In the genomic region with DNA sequence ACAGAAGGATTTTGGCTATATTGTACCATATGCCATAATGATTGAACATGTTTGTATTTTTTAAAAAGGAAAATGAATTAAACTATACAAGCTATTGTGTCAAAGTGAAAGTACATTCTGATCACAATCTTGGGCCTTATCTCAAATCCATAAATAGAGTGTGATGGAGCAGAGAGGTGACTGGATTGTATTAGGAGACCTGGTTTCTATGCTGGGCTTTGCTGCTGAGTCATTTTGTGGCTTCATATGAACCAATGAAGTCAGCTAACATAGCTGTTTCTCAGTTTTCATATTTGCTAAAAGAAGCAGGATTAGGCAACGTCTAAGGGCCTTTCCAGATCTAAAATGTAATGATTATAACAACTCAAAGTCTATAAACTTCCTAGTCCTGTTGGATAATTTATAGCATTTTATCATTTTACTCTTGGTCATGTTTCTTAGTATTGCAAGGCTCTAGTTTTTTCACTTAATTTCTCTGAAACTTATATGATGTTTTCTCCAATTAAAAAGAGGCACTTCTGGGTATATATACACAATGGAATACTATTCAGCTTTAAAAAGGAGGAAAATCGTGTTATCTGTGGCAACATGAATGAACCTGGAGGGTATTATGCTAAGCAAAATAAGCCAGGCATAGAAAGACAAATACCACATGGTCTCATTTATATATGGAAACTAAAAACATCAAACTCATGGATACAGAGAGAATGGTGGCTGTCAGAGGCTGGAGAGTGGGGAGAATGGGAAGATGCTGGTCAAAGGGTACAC, we compare ENCODE assay signal across 8 cellular contexts.
DNase-seq lines count a peak whose midpoint lies in the region; ATAC-seq, FAIRE-seq and TF ChIP-seq lines count a peak whose summit lies in the region.

No MANE protein-coding gene starts in this region.

- peaks cover 6% of the 10 kb centered on the region for H3K27me3 Mint-ChIP-seq in activated naive CD4-positive, alpha-beta T cell treated with anti-CD3 and anti-CD28 coated beads for 36 hours (ENCODE audit: low read depth)
- H3K27me3 Mint-ChIP-seq in activated naive CD4-positive, alpha-beta T cell treated with anti-CD3 and anti-CD28 coated beads, Interleukin-2, amount 10 ng/mL, durations not matched to agents 7 days and 5 days: no peaks in the 10 kb centered on the region
- peaks cover 18% of the 10 kb centered on the region for H3K27me3 Mint-ChIP-seq in activated T-helper 2 cell treated with anti-CD3 and anti-CD28 coated beads, Interferon-gamma antibody, Interleukin-2, Interleukin-4, amounts not matched to agents 10 μg/mL and 5 μg/mL and 100 μg/mL, durations not matched to agents 14 hours and 24 hours and 36 hours (ENCODE audit: low read depth)

- peak; percentile 30 for FAIRE-seq in small intestine (lab: Jason Lieb, UNC)

- H3K36me3 ChIP-seq in small intestine (ENCODE audit: control insufficient read depth in 2 of 2, insufficient read depth in 2 of 2, low read length in 2 of 2): no peaks in the 10 kb centered on the region

- peak; percentile 84 for ATAC-seq in HG03439 (IDR thresholded peaks at IDR 0.05; ENCODE audit: unreplicated experiment)

- peaks cover 4% of the 10 kb centered on the region for H3K4me1 Mint-ChIP-seq in activated naive CD4-positive, alpha-beta T cell treated with anti-CD3 and anti-CD28 coated beads for 36 hours (ENCODE audit: low read depth)
- no peaks in the 10 kb centered on the region for H3K4me1 Mint-ChIP-seq in activated naive CD4-positive, alpha-beta T cell treated with anti-CD3 and anti-CD28 coated beads, Interleukin-2, amount 10 ng/mL, durations not matched to agents 7 days and 5 days
- peaks cover 7% of the 10 kb centered on the region for H3K4me1 Mint-ChIP-seq in activated T-helper 2 cell treated with anti-CD3 and anti-CD28 coated beads, Interferon-gamma antibody, Interleukin-2, Interleukin-4, amounts not matched to agents 10 μg/mL and 5 μg/mL and 100 μg/mL, durations not matched to agents 14 hours and 24 hours and 36 hours (ENCODE audit: low read depth)

- no peaks in the 10 kb centered on the region for H3K27me3 ChIP-seq in small intestine (ENCODE audit: control insufficient read depth in 2 of 2, insufficient read depth in 2 of 2, low read length in 2 of 2)

- no peak for TF ChIP-seq CTCF in choroid plexus epithelial cell (conservative IDR thresholded peaks at IDR 0.05; ENCODE audit: low read depth, low read length)

- H3K27ac Mint-ChIP-seq in activated naive CD4-positive, alpha-beta T cell treated with anti-CD3 and anti-CD28 coated beads for 36 hours: no peak overlapping the region
- no peak overlapping the region for H3K27ac Mint-ChIP-seq in activated naive CD4-positive, alpha-beta T cell treated with anti-CD3 and anti-CD28 coated beads, Interleukin-2, amount 10 ng/mL, durations not matched to agents 7 days and 5 days
- H3K27ac Mint-ChIP-seq in activated T-helper 2 cell treated with anti-CD3 and anti-CD28 coated beads, Interferon-gamma antibody, Interleukin-2, Interleukin-4, amounts not matched to agents 10 μg/mL and 5 μg/mL and 100 μg/mL, durations not matched to agents 14 hours and 24 hours and 36 hours: no peak overlapping the region

- no peaks in the 10 kb centered on the region for H3K36me3 Mint-ChIP-seq in activated naive CD4-positive, alpha-beta T cell treated with anti-CD3 and anti-CD28 coated beads for 36 hours (ENCODE audit: low read depth)
- no peaks in the 10 kb centered on the region for H3K36me3 Mint-ChIP-seq in activated naive CD4-positive, alpha-beta T cell treated with anti-CD3 and anti-CD28 coated beads, Interleukin-2, amount 10 ng/mL, durations not matched to agents 7 days and 5 days
- no peaks in the 10 kb centered on the region for H3K36me3 Mint-ChIP-seq in activated T-helper 2 cell treated with anti-CD3 and anti-CD28 coated beads, Interferon-gamma antibody, Interleukin-2, Interleukin-4, amounts not matched to agents 10 μg/mL and 5 μg/mL and 100 μg/mL, durations not matched to agents 14 hours and 24 hours and 36 hours (ENCODE audit: low read depth)

- H3K4me3 Mint-ChIP-seq in activated naive CD4-positive, alpha-beta T cell treated with anti-CD3 and anti-CD28 coated beads for 36 hours: no peak overlapping the region
- H3K4me3 Mint-ChIP-seq in activated naive CD4-positive, alpha-beta T cell treated with anti-CD3 and anti-CD28 coated beads, Interleukin-2, amount 10 ng/mL, durations not matched to agents 7 days and 5 days: no peak overlapping the region
- no peak overlapping the region for H3K4me3 Mint-ChIP-seq in activated T-helper 2 cell treated with anti-CD3 and anti-CD28 coated beads, Interferon-gamma antibody, Interleukin-2, Interleukin-4, amounts not matched to agents 10 μg/mL and 5 μg/mL and 100 μg/mL, durations not matched to agents 14 hours and 24 hours and 36 hours (ENCODE audit: low read depth)

- H3K9me3 ChIP-seq in small intestine (ENCODE audit: control insufficient read depth, low read depth): no peaks in the 10 kb centered on the region

- DNase-seq in activated naive CD4-positive, alpha-beta T cell treated with anti-CD3 and anti-CD28 coated beads for 36 hours: peak; percentile 5
- no peak for DNase-seq in activated naive CD4-positive, alpha-beta T cell treated with anti-CD3 and anti-CD28 coated beads, Interleukin-2, amount 10 ng/mL, durations not matched to agents 7 days and 5 days
- DNase-seq in choroid plexus epithelial cell (ENCODE audit: low read depth): peak; percentile 94
- peak; percentile 58 for DNase-seq in small intestine
- no peak for DNase-seq in activated T-helper 2 cell treated with anti-CD3 and anti-CD28 coated beads, Interferon-gamma antibody, Interleukin-2, Interleukin-4, amounts not matched to agents 10 μg/mL and 5 μg/mL and 100 μg/mL, durations not matched to agents 14 hours and 24 hours and 36 hours (ENCODE audit: low spot score)
- DNase-seq in activated CD4-positive, CD25-positive, alpha-beta regulatory T cell treated with anti-CD3 and anti-CD28 coated beads, Interleukin-2, amount 50 U/mL, for 72 hours: no peak
- DNase-seq in HK-2 (ENCODE audit: unreplicated experiment): no peak

- H3K9me3 Mint-ChIP-seq in activated naive CD4-positive, alpha-beta T cell treated with anti-CD3 and anti-CD28 coated beads for 36 hours: no peaks in the 10 kb centered on the region
- no peaks in the 10 kb centered on the region for H3K9me3 Mint-ChIP-seq in activated naive CD4-positive, alpha-beta T cell treated with anti-CD3 and anti-CD28 coated beads, Interleukin-2, amount 10 ng/mL, durations not matched to agents 7 days and 5 days
- no peaks in the 10 kb centered on the region for H3K9me3 Mint-ChIP-seq in activated T-helper 2 cell treated with anti-CD3 and anti-CD28 coated beads, Interferon-gamma antibody, Interleukin-2, Interleukin-4, amounts not matched to agents 10 μg/mL and 5 μg/mL and 100 μg/mL, durations not matched to agents 14 hours and 24 hours and 36 hours

- no peaks in the 10 kb centered on the region for H3K4me1 ChIP-seq in small intestine (ENCODE audit: control insufficient read depth in 2 of 2, insufficient read depth in 1 of 2, low read depth in 1 of 2, low read length in 1 of 2)

- H3K27ac ChIP-seq in small intestine (ENCODE audit: low read depth in 1 of 2, low read length in 1 of 2): no peak overlapping the region

- WGBS in small intestine, 3 donors: 43 to 47% (median 44%) methylated on average over 2 of the region's 2 CpGs

- intact Hi-C loops in activated naive CD4-positive, alpha-beta T cell treated with anti-CD3 and anti-CD28 coated beads for 36 hours (cut with micrococcal nuclease): no loop called here
- intact Hi-C loops in activated T-helper 2 cell treated with anti-CD3 and anti-CD28 coated beads, Interferon-gamma antibody, Interleukin-2, Interleukin-4, amounts not matched to agents 10 μg/mL and 5 μg/mL and 100 μg/mL, durations not matched to agents 14 hours and 24 hours and 36 hours (cut with micrococcal nuclease): loop anchor here (1.0 kb wide), 1 partner anchor 229 kb away; no protein-coding TSS in a partner anchor

- H3K4me3 ChIP-seq in choroid plexus epithelial cell (ENCODE audit: low read depth, low read length) (no peak overlapping the region), small intestine (ENCODE audit: low read depth in 1 of 2, low read length in 2 of 2) (no peak overlapping the region)

- CTCF ChIA-PET in activated naive CD4-positive, alpha-beta T cell treated with anti-CD3 and anti-CD28 coated beads for 36 hours (lab: Charles Lee): interaction anchor here (1.4 kb wide), 1 partner anchor 168 kb away, joined by 4 read pairs; the partner anchor contains the start of gene GAREM1
- CTCF ChIA-PET in activated naive CD4-positive, alpha-beta T cell treated with anti-CD3 and anti-CD28 coated beads, Interleukin-2, amount 10 ng/mL, durations not matched to agents 7 days and 5 days (lab: Charles Lee): no interaction called here

Comparison
In these comparisons a context has a peak if more than half of its experiments do, and no peak if none do; other contexts are left out.
1. DNase-seq: peak in activated naive CD4-positive, alpha-beta T cell treated with anti-CD3 and anti-CD28 coated beads for 36 hours (single experiment), choroid plexus epithelial cell (single experiment) and small intestine (single experiment); none in activated naive CD4-positive, alpha-beta T cell treated with anti-CD3 and anti-CD28 coated beads, Interleukin-2, amount 10 ng/mL, durations not matched to agents 7 days and 5 days (single experiment), activated T-helper 2 cell treated with anti-CD3 and anti-CD28 coated beads, Interferon-gamma antibody, Interleukin-2, Interleukin-4, amounts not matched to agents 10 μg/mL and 5 μg/mL and 100 μg/mL, durations not matched to agents 14 hours and 24 hours and 36 hours (single experiment), activated CD4-positive, CD25-positive, alpha-beta regulatory T cell treated with anti-CD3 and anti-CD28 coated beads, Interleukin-2, amount 50 U/mL, for 72 hours (single experiment) and HK-2 (single experiment).